8 cellular contexts compared by ENCODE assay signal in the genomic region with DNA sequence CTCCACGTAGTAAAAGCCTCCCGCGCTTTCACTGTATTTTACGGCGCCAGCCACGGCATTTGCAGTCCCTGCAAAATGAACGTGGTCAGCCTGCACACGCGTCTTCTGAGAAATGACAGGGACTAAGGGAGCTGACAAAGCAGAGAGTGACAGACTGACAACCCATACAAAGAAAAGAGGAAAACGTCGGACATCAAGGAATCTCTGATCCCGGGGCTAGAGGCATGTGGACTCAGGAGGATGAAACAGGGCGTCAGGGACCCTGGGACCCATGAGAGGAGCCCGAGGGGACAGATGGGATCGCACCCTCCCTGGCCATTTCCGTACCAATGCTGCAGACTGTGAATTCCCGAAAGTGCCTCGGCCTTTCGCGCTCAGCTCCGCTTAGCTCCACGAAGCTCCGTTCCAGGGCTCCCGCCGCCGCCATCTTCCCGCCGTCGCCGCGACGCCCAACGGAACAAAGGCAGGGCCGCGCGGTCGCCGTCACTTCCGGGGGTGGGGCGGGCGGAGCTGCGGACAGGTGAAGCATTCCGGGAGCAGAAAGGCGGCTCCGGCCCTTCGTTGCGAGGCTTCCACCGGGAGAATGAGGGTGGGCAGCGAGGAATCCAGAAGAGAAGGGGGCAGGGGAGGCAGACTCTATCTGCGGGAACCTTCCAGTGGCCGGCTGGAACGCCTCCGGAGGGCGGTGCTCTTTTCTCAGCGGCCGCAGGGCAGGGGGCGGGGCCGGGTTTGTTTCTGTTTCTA. TPM values are rescaled to one million over a fixed set of nuclear protein-coding genes. Genes with fewer than 3 reads are reported as not detected.
DNase-seq lines count a peak whose midpoint lies in the region; ATAC-seq and TF ChIP-seq lines count a peak whose summit lies in the region.

TSS of gene NUP160 (minus strand) at position 459 of the 744 bp plus-strand sequence. CDS start at position 427, 32 bp downstream.

- H3K36me3 Mint-ChIP-seq in T-cell: peaks cover 12% of the 10 kb centered on the region
- H3K36me3 Mint-ChIP-seq in activated naive CD8-positive, alpha-beta T cell treated with anti-CD3 and anti-CD28 coated beads, Interleukin-2, amount 50 U/mL, for 24 hours (ENCODE audit: low read depth): peaks cover 24% of the 10 kb centered on the region

- peak within 1 kb of the TSS; percentile 95 for H2AFZ ChIP-seq in parathyroid adenoma

- H3K27me3 ChIP-seq in parathyroid adenoma (ENCODE audit: control insufficient read depth, insufficient read depth, low read length) (no peaks in the 10 kb centered on the region), tibial artery (no peaks in the 10 kb centered on the region)

- H3K27me3 Mint-ChIP-seq in T-cell: no peaks in the 10 kb centered on the region
- no peaks in the 10 kb centered on the region for H3K27me3 Mint-ChIP-seq in activated naive CD8-positive, alpha-beta T cell treated with anti-CD3 and anti-CD28 coated beads, Interleukin-2, amount 50 U/mL, for 24 hours

- ATAC-seq in T-cell (replicated peaks in 1 of 4): peak; percentile 91 to 94 (median 92)
- ATAC-seq in activated naive CD8-positive, alpha-beta T cell treated with anti-CD3 and anti-CD28 coated beads, Interleukin-2, amount 50 U/mL, for 24 hours: peak; percentile 92

- CTCF ChIA-PET in T-cell (lab: Charles Lee): interaction anchor here in 1 of 2 donors (0.7 to 1.1 kb wide), 4 partner anchors 14 to 261 kb away, joined by 3 to 4 read pairs (median 4); no protein-coding TSS in a partner anchor

- H3K9me3 ChIP-seq in parathyroid adenoma (ENCODE audit: control insufficient read depth, low read length) (no peaks in the 10 kb centered on the region), tibial artery (no peaks in the 10 kb centered on the region)

- peak within 1 kb of the TSS; percentile 73 for H3K9ac ChIP-seq in parathyroid adenoma

- H3K4me3 ChIP-seq in GM12864 (ENCODE audit: low read depth, low read length) (peak within 1 kb of the TSS; percentile 99), HFF-Myc (replicated peaks; ENCODE audit: low read depth, low read length) (peak within 1 kb of the TSS; percentile 100), parathyroid adenoma (ENCODE audit: low read depth, low read length) (peak within 1 kb of the TSS; percentile 86), tibial artery (peak within 1 kb of the TSS; percentile 64 to 72)

- H3K36me3 ChIP-seq in parathyroid adenoma (ENCODE audit: control insufficient read depth, insufficient read depth, low read length) (no peaks in the 10 kb centered on the region), tibial artery (peaks cover 6 to 30% (median 14%) of the 10 kb centered on the region in 3 donors)

- TF ChIP-seq CTCF in GM12864 (IDR thresholded peaks at IDR 0.05; ENCODE audit: low read depth, low read length, missing control alignments): no peak
- TF ChIP-seq CTCF in HFF-Myc (IDR thresholded peaks at IDR 0.05; ENCODE audit: low read depth, low read length, missing control alignments): no peak
- no peak for TF ChIP-seq CTCF in parathyroid adenoma (IDR thresholded peaks at IDR 0.05)
- TF ChIP-seq CTCF in tibial artery (IDR thresholded peaks at IDR 0.05): no peak

- peak within 1 kb of the TSS; percentile 84 for H3K4me2 ChIP-seq in parathyroid adenoma (ENCODE audit: low read length)

- H3K4me1 Mint-ChIP-seq in T-cell: peaks cover 53 to 62% (median 58%) of the 10 kb centered on the region in 3 donors
- peaks cover 51% of the 10 kb centered on the region for H3K4me1 Mint-ChIP-seq in activated naive CD8-positive, alpha-beta T cell treated with anti-CD3 and anti-CD28 coated beads, Interleukin-2, amount 50 U/mL, for 24 hours

- H3K79me2 ChIP-seq in parathyroid adenoma: peaks cover 4% of the 10 kb centered on the region

- intact Hi-C loops in cardiac septum (cut with DNase I): loop anchor here (2.0 to 10.0 kb wide), 3 partner anchors 81 to 473 kb away; partner anchors contain the start of genes FNBP4, MTCH2 and SPI1
- intact Hi-C loops in tibial artery (cut with DNase I; ENCODE audit: low total_unique reads): no loop called here

- peak within 1 kb of the TSS; percentile 96 to 99 for H3K27ac Mint-ChIP-seq in T-cell
- peak within 1 kb of the TSS; percentile 98 for H3K27ac Mint-ChIP-seq in activated naive CD8-positive, alpha-beta T cell treated with anti-CD3 and anti-CD28 coated beads, Interleukin-2, amount 50 U/mL, for 24 hours

- POLR2A ChIA-PET in T-cell (lab: Charles Lee): interaction anchor here in 1 of 2 donors (0.6 to 1.0 kb wide), 3 partner anchors 10 to 315 kb away, joined by 4 to 8 read pairs (median 6); no protein-coding TSS in a partner anchor

- H3K4me1 ChIP-seq in parathyroid adenoma (peaks cover 7% of the 10 kb centered on the region), tibial artery (peaks cover 0 to 24% (median 14%) of the 10 kb centered on the region in 4 donors)

- H3K4me3 Mint-ChIP-seq in T-cell: peak within 1 kb of the TSS; percentile 97 to 98 (median 97)
- H3K4me3 Mint-ChIP-seq in activated naive CD8-positive, alpha-beta T cell treated with anti-CD3 and anti-CD28 coated beads, Interleukin-2, amount 50 U/mL, for 24 hours: peak within 1 kb of the TSS; percentile 97

- no peaks in the 10 kb centered on the region for H3K9me3 Mint-ChIP-seq in T-cell
- H3K9me3 Mint-ChIP-seq in activated naive CD8-positive, alpha-beta T cell treated with anti-CD3 and anti-CD28 coated beads, Interleukin-2, amount 50 U/mL, for 24 hours: no peaks in the 10 kb centered on the region

- H3K27ac ChIP-seq in parathyroid adenoma (peak within 1 kb of the TSS; percentile 92), tibial artery (peak within 1 kb of the TSS; percentile 88 to 91)

- DNase-seq in GM12864 (ENCODE audit: low read depth): no peak
- no peak for DNase-seq in HFF-Myc (ENCODE audit: extremely low read depth, low read depth)
- DNase-seq in NAMALWA (ENCODE audit: low spot score): peak; percentile 79
- DNase-seq in T-cell: peak; percentile 66 to 91 (median 84)
- peak; percentile 94 for DNase-seq in activated naive CD8-positive, alpha-beta T cell treated with anti-CD3 and anti-CD28 coated beads, Interleukin-2, amount 50 U/mL, for 24 hours
- peak; percentile 95 for DNase-seq in cardiac septum (ENCODE audit: low spot score)
- peak; percentile 84 to 90 for DNase-seq in tibial artery

RNA-seq across cellular contexts. Expression of gene NUP160, which starts in this region (rescaled TPM):
- total RNA-seq in T-cell (10 to 100 TPM; 47.1 to 65.6 (median 52.5) TPM), cardiac septum (12.8 TPM)

Comparison
In these comparisons a context has a peak if more than half of its experiments do, and no peak if none do; other contexts are left out.
1. DNase-seq: peak in NAMALWA (single experiment), T-cell (34 of 34), activated naive CD8-positive, alpha-beta T cell treated with anti-CD3 and anti-CD28 coated beads, Interleukin-2, amount 50 U/mL, for 24 hours (single experiment), cardiac septum (single experiment) and tibial artery (2 of 2); none in GM12864 (single experiment) and HFF-Myc (single experiment).
2. Peak in every context shown above with its lines, with median percentiles within 50 percentile points of each other: H3K4me3 ChIP-seq.